8 cellular contexts compared by ENCODE assay signal in the genomic region with DNA sequence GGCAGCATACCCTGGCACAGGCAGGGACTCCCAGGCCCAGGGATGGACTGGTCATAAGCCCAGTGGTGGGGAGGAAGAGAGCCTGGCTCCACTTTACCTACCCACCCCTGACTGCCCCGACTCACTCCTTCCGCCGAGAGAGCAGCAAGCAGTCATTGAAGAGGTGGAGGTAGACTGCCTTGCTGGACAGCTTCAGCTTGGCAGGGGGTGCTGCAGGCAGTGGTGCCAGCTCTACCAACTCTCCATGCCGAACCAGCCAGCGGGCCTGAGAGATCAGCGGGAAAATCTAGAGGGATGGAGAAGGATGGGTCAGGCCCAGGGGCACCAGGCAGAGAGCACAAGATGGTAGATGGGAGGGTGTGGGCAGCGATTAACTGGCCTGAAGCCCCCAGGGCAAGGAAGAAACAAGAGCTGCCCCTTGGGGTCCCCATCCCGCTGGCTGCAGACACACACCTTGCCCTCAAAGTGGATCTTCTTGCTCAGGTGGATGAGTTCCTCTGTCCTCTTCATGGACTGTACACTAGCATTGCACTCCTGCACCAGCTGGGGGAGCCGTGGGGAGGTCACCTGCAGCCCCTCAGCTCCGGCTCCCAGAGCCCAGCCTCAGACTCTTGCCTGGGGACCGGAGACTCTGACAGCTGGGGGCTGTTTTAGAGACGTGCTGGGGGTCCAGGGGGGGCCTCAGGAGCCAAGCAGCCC. TPM values are rescaled to one million over a fixed set of nuclear protein-coding genes. Genes with fewer than 3 reads are reported as not detected.
DNase-seq lines count a peak whose midpoint lies in the region; ATAC-seq, FAIRE-seq and TF ChIP-seq lines count a peak whose summit lies in the region.

No MANE protein-coding gene starts in this region.

- no peak overlapping the region for H3K27ac ChIP-seq in upper lobe of left lung

- peak in 2 of 6 experiments; percentile 23 to 26 for TF ChIP-seq CTCF in upper lobe of left lung (IDR thresholded peaks at IDR 0.05)

- no peak for TF ChIP-seq EP300 in upper lobe of left lung (IDR thresholded peaks at IDR 0.05)

- DNase-seq in COR-L47 (lab: John Stamatoyannopoulos, UW) (peak; percentile 42), HTR-8/SVneo (ENCODE audit: insufficient read length, low spot score) (peak; percentile 39), iPS-NIHi11 (ENCODE audit: low spot score) (peak; percentile 69), GF-D8 (lab: John Stamatoyannopoulos, UW) (no peak), upper lobe of left lung (no peak)
- peak; percentile 67 for DNase-seq in activated CD8-positive, alpha-beta memory T cell treated with anti-CD3 and anti-CD28 coated beads for 24 hours

- H3K36me3 ChIP-seq in upper lobe of left lung, result peaks cover 0 to 6% (median 2%) of the 10 kb centered on the region in 4 donors

- H3K27me3 ChIP-seq in upper lobe of left lung, result no peaks in the 10 kb centered on the region

- no peak for FAIRE-seq in HTR-8/SVneo (lab: Jason Lieb, UNC)

- H3K9me3 ChIP-seq in upper lobe of left lung, result no peaks in the 10 kb centered on the region

- TF ChIP-seq POLR2A in upper lobe of left lung (IDR thresholded peaks at IDR 0.05), result no peak

- ATAC-seq in GM18870 (IDR thresholded peaks at IDR 0.05; ENCODE audit: unreplicated experiment) (no peak), GM18502 (IDR thresholded peaks at IDR 0.05; ENCODE audit: poor library complexity, unreplicated experiment) (no peak), upper lobe of left lung (ENCODE audit: low FRiP score in 2 of 2) (no peak)

- no peak overlapping the region for H3K4me3 ChIP-seq in upper lobe of left lung

- WGBS in upper lobe of left lung, 2 donors, result 81 to 100% methylated on average over 6 to 12 of the region's 12 CpGs

- H3K4me1 ChIP-seq in upper lobe of left lung, result peaks cover 8 to 28% (median 17%) of the 10 kb centered on the region in 4 donors

RNA-seq across cellular contexts. Expression of gene ARHGEF19, which starts 7.7 kb away (rescaled TPM):
- 10 to 100 TPM in 4 of 6 donors, 1 to 10 TPM in 2; 3.5 to 70.2 (median 12.6) TPM for total RNA-seq in upper lobe of left lung

RNA-seq across cellular contexts. Expression of gene CPLANE2, which starts 32.2 kb away (rescaled TPM):
- total RNA-seq in upper lobe of left lung, result 10 to 100 TPM in 2 of 6 donors, 1 to 10 TPM in 4; 3.0 to 11.6 (median 8.0) TPM

RNA-seq across cellular contexts. Expression of gene EPHA2, which starts 48.9 kb away (rescaled TPM):
- total RNA-seq in upper lobe of left lung, result 10 to 100 TPM; 21.0 to 66.3 (median 38.7) TPM

Comparison
In these comparisons a context has a peak if more than half of its experiments do, and no peak if none do; other contexts are left out.
1. DNase-seq: peak in COR-L47 (single experiment), HTR-8/SVneo (single experiment), activated CD8-positive, alpha-beta memory T cell treated with anti-CD3 and anti-CD28 coated beads for 24 hours (single experiment) and iPS-NIHi11 (single experiment); none in GF-D8 (single experiment) and upper lobe of left lung (0 of 2).